Comparison of ENCODE assay signal across 17 cellular contexts in the genomic region with DNA sequence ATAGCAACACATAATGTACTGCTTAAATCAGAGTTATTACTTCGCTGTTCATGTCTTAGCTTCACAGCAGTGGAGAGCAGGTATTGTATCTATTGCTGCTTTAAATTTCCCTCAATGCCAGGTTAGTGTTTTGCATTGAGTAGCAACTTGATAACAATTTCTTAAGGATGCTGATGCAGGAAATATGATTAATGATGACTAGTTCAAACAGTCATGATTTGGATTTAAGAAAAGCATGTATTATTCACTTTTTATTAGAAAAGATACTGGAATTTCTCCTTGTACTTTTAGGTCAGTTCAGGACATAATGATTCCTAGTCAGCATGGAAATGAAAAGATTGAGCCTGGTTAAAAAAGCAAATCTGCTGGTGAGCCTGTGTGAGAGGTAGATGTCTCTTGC.
"Had no signal": no experiment of that assay in that cellular context is flagged by ENCODE, and none has a peak within 500 bp of the region (broad histone marks: within the 10 kb centered on the region; RNA-seq: fewer than 3 reads in every experiment).

No MANE protein-coding gene starts in this region.

- H3K9me3 Mint-ChIP-seq: activated naive CD4-positive, alpha-beta T cell treated with anti-CD3 and anti-CD28 coated beads, Interleukin-2, amount 10 ng/mL, durations not matched to agents 7 days and 5 days; activated T-helper 17 cell treated with anti-CD3 and anti-CD28 coated beads, Interleukin-2, amount 50 U/mL, for 72 hours; effector memory CD8-positive, alpha-beta T cell; natural killer cell had no signal

- H3K36me3 Mint-ChIP-seq: activated naive CD4-positive, alpha-beta T cell treated with anti-CD3 and anti-CD28 coated beads, Interleukin-2, amount 10 ng/mL, durations not matched to agents 7 days and 5 days; natural killer cell had no signal

- H3K27ac ChIP-seq: prostate gland, transverse colon, WERI-Rb-1 had no signal

- H3K4me3 ChIP-seq: lung, mucosa of descending colon, prostate gland, transverse colon had no signal

- H3K27me3 ChIP-seq: transverse colon had no signal

- H3K9me3 ChIP-seq: mucosa of descending colon, prostate gland, transverse colon had no signal

- H3K4me1 Mint-ChIP-seq: activated CD4-positive, alpha-beta T cell treated with anti-CD3 and anti-CD28 coated beads for 36 hours; activated naive CD4-positive, alpha-beta T cell treated with anti-CD3 and anti-CD28 coated beads, Interleukin-2, amount 10 ng/mL, durations not matched to agents 7 days and 5 days; activated T-helper 17 cell treated with anti-CD3 and anti-CD28 coated beads, Interleukin-2, amount 50 U/mL, for 72 hours; natural killer cell had no signal

- H3K27ac Mint-ChIP-seq: activated CD4-positive, alpha-beta T cell treated with anti-CD3 and anti-CD28 coated beads for 36 hours; activated naive CD4-positive, alpha-beta T cell treated with anti-CD3 and anti-CD28 coated beads, Interleukin-2, amount 10 ng/mL, durations not matched to agents 7 days and 5 days; activated T-helper 17 cell treated with anti-CD3 and anti-CD28 coated beads, Interleukin-2, amount 50 U/mL, for 72 hours; effector memory CD8-positive, alpha-beta T cell; natural killer cell had no signal

- ATAC-seq: activated CD4-positive, alpha-beta T cell treated with anti-CD3 and anti-CD28 coated beads for 36 hours; activated T-helper 17 cell treated with anti-CD3 and anti-CD28 coated beads, Interleukin-2, amount 50 U/mL, for 72 hours; effector memory CD8-positive, alpha-beta T cell; left colon; mucosa of descending colon; natural killer cell; sciatic nerve had no signal

- H3K36me3 ChIP-seq: prostate gland, transverse colon, WERI-Rb-1 had no signal

- DNase-seq: activated CD4-positive, alpha-beta T cell treated with anti-CD3 and anti-CD28 coated beads for 36 hours; activated naive CD4-positive, alpha-beta T cell treated with anti-CD3 and anti-CD28 coated beads, Interleukin-2, amount 10 ng/mL, durations not matched to agents 7 days and 5 days; effector memory CD8-positive, alpha-beta T cell; glutamatergic neuron; left colon; mucosa of descending colon; natural killer cell; stimulated activated CD4-positive, alpha-beta T cell treated with anti-CD3 and anti-CD28 coated beads, Interleukin-12 subunit alpha, Interleukin-12 subunit beta, amount 100 ng/mL, for 4 hours; stimulated activated naive CD4-positive, alpha-beta T cell; substantia nigra; T1000; transverse colon; WERI-Rb-1 had no signal

- H3K4me1 ChIP-seq: prostate gland had no signal

- H3K4me3 Mint-ChIP-seq: activated CD4-positive, alpha-beta T cell treated with anti-CD3 and anti-CD28 coated beads for 36 hours; activated naive CD4-positive, alpha-beta T cell treated with anti-CD3 and anti-CD28 coated beads, Interleukin-2, amount 10 ng/mL, durations not matched to agents 7 days and 5 days; activated T-helper 17 cell treated with anti-CD3 and anti-CD28 coated beads, Interleukin-2, amount 50 U/mL, for 72 hours; effector memory CD8-positive, alpha-beta T cell; natural killer cell had no signal
